ENCODE assay signal across 1 cellular context in the genomic region with DNA sequence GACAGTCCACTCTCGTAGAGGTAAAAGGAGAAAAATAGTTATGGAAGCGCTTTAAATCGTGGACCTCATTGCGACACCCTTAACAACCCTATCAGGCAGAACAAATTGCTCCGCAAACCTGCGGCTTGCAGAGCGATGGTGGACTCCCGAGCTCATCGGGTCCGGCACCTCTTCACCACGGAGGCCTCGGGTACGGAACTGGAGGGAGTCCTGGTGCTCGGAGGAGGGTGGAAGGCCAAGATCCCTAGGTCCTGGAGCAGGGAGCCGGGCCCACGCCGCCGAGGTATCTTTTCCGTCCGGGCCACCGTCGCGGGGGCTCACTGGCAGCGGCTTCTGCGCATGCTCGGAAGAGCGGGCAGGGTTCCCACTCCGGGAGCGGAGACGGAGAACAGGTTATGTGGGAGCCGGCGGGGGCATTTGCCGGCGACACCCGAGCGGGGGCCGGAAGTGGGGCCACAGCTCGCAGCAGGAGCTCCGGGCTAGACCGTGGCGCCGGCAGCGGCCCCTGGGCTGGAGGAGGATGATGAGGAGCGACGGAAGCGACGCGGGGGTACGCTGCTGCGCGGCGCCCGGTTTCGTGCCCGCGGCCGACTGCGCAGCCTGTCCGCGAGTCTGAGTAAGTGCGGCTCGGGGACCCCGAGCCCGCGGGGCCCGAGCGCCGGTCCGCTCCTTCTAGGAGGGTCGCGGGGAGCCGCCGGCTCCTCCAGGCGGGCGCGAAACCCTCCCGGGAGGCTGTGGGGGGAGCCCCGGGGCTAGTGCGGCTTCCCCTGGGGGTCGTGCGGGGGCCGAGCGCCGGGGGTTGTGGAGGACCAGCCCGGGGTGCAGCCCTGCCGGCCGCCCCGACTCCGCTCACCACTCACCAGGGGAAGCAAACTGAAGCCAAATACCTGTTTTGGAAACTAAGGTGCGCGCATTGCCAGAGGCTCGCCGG.
TF ChIP-seq lines count a peak whose summit lies in the region.

A gene (plus strand): TSS at position 349 of the 931 bp plus-strand sequence. CDS start 10,827 bp downstream, outside the sequence.

TF ChIP-seq in HepG2, 621 proteins besides CTCF, POLR2A, EP300 and RAD21 (continued from another document and continues in another):
- TF ChIP-seq, protein P1, sequence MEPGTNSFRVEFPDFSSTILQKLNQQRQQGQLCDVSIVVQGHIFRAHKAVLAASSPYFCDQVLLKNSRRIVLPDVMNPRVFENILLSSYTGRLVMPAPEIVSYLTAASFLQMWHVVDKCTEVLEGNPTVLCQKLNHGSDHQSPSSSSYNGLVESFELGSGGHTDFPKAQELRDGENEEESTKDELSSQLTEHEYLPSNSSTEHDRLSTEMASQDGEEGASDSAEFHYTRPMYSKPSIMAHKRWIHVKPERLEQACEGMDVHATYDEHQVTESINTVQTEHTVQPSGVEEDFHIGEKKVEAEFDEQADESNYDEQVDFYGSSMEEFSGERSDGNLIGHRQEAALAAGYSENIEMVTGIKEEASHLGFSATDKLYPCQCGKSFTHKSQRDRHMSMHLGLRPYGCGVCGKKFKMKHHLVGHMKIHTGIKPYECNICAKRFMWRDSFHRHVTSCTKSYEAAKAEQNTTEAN (CRISPR knock-in tag; conservative IDR thresholded peaks at IDR 0.05): peak; percentile 34; the same call in 1 of the 2 replicates
- TF ChIP-seq ATF7-NPFF (CRISPR knock-in tag; IDR thresholded peaks at IDR 0.05; ENCODE audit: low read depth) (peak; percentile 35; the same call in 1 of the 2 replicates), TP53 (CRISPR knock-in tag; conservative IDR thresholded peaks at IDR 0.05) (peak; percentile 53; the same call in 1 of the 2 replicates), ZNF232 (CRISPR knock-in tag; IDR thresholded peaks at IDR 0.05; ENCODE audit: borderline replicate concordance) (no peak), AGO1 (IDR thresholded peaks at IDR 0.05; ENCODE audit: low read depth, low read length, poor library complexity, severe bottlenecking) (no peak), IRX3 (CRISPR knock-in tag; IDR thresholded peaks at IDR 0.05; ENCODE audit: borderline replicate concordance, low read depth) (no peak), ISL2 (CRISPR knock-in tag; IDR thresholded peaks at IDR 0.05) (peak; percentile 74), NFATC3 (CRISPR knock-in tag; IDR thresholded peaks at IDR 0.05) (no peak), YY1 (IDR thresholded peaks at IDR 0.05; ENCODE audit: insufficient read depth, insufficient replicate concordance, low read depth, low read length) (peak; percentile 74), GZF1 (CRISPR knock-in tag; IDR thresholded peaks at IDR 0.05) (no peak), ZNF878 (CRISPR knock-in tag; IDR thresholded peaks at IDR 0.05) (no peak; the same call in 1 of the 2 replicates), ZNF234 (CRISPR knock-in tag; conservative IDR thresholded peaks at IDR 0.05) (no peak), ZNF326 (CRISPR knock-in tag; IDR thresholded peaks at IDR 0.05; ENCODE audit: borderline replicate concordance) (no peak), CEBPB (IDR thresholded peaks at IDR 0.05; ENCODE audit: borderline replicate concordance, low read depth, low read length) (peak; percentile 84), ZNF101 (CRISPR knock-in tag; IDR thresholded peaks at IDR 0.05; ENCODE audit: borderline replicate concordance, low read depth) (no peak), ZNF354B (CRISPR knock-in tag; IDR thresholded peaks at IDR 0.05) (no peak), STAT5B (CRISPR knock-in tag; IDR thresholded peaks at IDR 0.05) (no peak), KMT2B (CRISPR knock-in tag; IDR thresholded peaks at IDR 0.05) (peak; percentile 95), HOXA3 (CRISPR knock-in tag; IDR thresholded peaks at IDR 0.05) (peak; percentile 76), ZNF496 (CRISPR knock-in tag; IDR thresholded peaks at IDR 0.05; ENCODE audit: insufficient replicate concordance) (no peak), CCAR2 (optimal IDR thresholded peaks at IDR 0.05; ENCODE audit: low read depth, low read length) (no peak)
- TF ChIP-seq, protein P2, sequence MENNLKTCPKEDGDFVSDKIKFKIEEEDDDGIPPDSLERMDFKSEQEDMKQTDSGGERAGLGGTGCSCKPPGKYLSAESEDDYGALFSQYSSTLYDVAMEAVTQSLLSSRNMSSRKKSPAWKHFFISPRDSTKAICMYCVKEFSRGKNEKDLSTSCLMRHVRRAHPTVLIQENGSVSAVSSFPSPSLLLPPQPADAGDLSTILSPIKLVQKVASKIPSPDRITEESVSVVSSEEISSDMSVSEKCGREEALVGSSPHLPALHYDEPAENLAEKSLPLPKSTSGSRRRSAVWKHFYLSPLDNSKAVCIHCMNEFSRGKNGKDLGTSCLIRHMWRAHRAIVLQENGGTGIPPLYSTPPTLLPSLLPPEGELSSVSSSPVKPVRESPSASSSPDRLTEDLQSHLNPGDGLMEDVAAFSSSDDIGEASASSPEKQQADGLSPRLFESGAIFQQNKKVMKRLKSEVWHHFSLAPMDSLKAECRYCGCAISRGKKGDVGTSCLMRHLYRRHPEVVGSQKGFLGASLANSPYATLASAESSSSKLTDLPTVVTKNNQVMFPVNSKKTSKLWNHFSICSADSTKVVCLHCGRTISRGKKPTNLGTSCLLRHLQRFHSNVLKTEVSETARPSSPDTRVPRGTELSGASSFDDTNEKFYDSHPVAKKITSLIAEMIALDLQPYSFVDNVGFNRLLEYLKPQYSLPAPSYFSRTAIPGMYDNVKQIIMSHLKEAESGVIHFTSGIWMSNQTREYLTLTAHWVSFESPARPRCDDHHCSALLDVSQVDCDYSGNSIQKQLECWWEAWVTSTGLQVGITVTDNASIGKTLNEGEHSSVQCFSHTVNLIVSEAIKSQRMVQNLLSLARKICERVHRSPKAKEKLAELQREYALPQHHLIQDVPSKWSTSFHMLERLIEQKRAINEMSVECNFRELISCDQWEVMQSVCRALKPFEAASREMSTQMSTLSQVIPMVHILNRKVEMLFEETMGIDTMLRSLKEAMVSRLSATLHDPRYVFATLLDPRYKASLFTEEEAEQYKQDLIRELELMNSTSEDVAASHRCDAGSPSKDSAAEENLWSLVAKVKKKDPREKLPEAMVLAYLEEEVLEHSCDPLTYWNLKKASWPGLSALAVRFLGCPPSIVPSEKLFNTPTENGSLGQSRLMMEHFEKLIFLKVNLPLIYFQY (CRISPR knock-in tag; IDR thresholded peaks at IDR 0.05; ENCODE audit: borderline replicate concordance): no peak
- TF ChIP-seq, protein P3, sequence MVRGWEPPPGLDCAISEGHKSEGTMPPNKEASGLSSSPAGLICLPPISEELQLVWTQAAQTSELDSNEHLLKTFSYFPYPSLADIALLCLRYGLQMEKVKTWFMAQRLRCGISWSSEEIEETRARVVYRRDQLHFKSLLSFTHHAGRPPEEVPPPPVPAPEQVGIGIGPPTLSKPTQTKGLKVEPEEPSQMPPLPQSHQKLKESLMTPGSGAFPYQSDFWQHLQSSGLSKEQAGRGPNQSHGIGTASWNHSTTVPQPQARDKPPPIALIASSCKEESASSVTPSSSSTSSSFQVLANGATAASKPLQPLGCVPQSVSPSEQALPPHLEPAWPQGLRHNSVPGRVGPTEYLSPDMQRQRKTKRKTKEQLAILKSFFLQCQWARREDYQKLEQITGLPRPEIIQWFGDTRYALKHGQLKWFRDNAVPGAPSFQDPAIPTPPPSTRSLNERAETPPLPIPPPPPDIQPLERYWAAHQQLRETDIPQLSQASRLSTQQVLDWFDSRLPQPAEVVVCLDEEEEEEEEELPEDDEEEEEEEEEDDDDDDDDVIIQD (CRISPR knock-in tag; IDR thresholded peaks at IDR 0.05; ENCODE audit: low read depth): peak; percentile 47; the same call in 1 of the 2 replicates
- TF ChIP-seq, protein P4, sequence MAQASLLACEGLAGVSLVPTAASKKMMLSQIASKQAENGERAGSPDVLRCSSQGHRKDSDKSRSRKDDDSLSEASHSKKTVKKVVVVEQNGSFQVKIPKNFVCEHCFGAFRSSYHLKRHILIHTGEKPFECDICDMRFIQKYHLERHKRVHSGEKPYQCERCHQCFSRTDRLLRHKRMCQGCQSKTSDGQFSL (CRISPR knock-in tag; IDR thresholded peaks at IDR 0.05): no peak
- TF ChIP-seq, protein P5, sequence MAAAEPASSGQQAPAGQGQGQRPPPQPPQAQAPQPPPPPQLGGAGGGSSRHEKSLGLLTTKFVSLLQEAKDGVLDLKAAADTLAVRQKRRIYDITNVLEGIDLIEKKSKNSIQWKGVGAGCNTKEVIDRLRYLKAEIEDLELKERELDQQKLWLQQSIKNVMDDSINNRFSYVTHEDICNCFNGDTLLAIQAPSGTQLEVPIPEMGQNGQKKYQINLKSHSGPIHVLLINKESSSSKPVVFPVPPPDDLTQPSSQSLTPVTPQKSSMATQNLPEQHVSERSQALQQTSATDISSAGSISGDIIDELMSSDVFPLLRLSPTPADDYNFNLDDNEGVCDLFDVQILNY (CRISPR knock-in tag; conservative IDR thresholded peaks at IDR 0.05): no peak
- TF ChIP-seq, protein P6, sequence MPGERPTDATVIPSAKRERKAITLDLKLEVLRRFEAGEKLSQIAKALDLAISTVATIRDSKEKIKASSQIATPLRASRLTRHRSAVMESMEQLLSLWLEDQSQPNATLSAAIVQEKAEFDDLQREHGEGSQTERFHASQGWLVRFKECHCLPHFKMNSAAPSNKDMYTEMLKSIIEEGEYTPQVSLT (CRISPR knock-in tag; IDR thresholded peaks at IDR 0.05; ENCODE audit: borderline replicate concordance, low read depth): no peak
- TF ChIP-seq, protein P7, sequence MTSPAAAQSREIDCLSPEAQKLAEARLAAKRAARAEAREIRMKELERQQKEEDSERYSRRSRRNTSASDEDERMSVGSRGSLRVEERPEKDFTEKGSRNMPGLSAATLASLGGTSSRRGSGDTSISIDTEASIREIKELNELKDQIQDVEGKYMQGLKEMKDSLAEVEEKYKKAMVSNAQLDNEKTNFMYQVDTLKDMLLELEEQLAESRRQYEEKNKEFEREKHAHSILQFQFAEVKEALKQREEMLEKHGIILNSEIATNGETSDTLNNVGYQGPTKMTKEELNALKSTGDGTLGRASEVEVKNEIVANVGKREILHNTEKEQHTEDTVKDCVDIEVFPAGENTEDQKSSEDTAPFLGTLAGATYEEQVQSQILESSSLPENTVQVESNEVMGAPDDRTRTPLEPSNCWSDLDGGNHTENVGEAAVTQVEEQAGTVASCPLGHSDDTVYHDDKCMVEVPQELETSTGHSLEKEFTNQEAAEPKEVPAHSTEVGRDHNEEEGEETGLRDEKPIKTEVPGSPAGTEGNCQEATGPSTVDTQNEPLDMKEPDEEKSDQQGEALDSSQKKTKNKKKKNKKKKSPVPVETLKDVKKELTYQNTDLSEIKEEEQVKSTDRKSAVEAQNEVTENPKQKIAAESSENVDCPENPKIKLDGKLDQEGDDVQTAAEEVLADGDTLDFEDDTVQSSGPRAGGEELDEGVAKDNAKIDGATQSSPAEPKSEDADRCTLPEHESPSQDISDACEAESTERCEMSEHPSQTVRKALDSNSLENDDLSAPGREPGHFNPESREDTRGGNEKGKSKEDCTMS (CRISPR knock-in tag; conservative IDR thresholded peaks at IDR 0.05): no peak
- TF ChIP-seq, protein P8, sequence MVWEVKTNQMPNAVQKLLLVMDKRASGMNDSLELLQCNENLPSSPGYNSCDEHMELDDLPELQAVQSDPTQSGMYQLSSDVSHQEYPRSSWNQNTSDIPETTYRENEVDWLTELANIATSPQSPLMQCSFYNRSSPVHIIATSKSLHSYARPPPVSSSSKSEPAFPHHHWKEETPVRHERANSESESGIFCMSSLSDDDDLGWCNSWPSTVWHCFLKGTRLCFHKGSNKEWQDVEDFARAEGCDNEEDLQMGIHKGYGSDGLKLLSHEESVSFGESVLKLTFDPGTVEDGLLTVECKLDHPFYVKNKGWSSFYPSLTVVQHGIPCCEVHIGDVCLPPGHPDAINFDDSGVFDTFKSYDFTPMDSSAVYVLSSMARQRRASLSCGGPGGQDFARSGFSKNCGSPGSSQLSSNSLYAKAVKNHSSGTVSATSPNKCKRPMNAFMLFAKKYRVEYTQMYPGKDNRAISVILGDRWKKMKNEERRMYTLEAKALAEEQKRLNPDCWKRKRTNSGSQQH (CRISPR knock-in tag; IDR thresholded peaks at IDR 0.05; ENCODE audit: low read depth): peak; percentile 62; the same call in 1 of the 2 replicates
- TF ChIP-seq, protein P9, sequence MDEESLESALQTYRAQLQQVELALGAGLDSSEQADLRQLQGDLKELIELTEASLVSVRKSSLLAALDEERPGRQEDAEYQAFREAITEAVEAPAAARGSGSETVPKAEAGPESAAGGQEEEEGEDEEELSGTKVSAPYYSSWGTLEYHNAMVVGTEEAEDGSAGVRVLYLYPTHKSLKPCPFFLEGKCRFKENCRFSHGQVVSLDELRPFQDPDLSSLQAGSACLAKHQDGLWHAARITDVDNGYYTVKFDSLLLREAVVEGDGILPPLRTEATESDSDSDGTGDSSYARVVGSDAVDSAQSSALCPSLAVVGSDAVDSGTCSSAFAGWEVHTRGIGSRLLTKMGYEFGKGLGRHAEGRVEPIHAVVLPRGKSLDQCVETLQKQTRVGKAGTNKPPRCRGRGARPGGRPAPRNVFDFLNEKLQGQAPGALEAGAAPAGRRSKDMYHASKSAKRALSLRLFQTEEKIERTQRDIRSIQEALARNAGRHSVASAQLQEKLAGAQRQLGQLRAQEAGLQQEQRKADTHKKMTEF (CRISPR knock-in tag; IDR thresholded peaks at IDR 0.05): peak; percentile 89
- TF ChIP-seq, protein P10, sequence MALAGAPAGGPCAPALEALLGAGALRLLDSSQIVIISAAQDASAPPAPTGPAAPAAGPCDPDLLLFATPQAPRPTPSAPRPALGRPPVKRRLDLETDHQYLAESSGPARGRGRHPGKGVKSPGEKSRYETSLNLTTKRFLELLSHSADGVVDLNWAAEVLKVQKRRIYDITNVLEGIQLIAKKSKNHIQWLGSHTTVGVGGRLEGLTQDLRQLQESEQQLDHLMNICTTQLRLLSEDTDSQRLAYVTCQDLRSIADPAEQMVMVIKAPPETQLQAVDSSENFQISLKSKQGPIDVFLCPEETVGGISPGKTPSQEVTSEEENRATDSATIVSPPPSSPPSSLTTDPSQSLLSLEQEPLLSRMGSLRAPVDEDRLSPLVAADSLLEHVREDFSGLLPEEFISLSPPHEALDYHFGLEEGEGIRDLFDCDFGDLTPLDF (CRISPR knock-in tag; IDR thresholded peaks at IDR 0.05): 0 out of 2 replicates have a peak, but pooled peaks have one; percentile 3
- TF ChIP-seq, protein P11, sequence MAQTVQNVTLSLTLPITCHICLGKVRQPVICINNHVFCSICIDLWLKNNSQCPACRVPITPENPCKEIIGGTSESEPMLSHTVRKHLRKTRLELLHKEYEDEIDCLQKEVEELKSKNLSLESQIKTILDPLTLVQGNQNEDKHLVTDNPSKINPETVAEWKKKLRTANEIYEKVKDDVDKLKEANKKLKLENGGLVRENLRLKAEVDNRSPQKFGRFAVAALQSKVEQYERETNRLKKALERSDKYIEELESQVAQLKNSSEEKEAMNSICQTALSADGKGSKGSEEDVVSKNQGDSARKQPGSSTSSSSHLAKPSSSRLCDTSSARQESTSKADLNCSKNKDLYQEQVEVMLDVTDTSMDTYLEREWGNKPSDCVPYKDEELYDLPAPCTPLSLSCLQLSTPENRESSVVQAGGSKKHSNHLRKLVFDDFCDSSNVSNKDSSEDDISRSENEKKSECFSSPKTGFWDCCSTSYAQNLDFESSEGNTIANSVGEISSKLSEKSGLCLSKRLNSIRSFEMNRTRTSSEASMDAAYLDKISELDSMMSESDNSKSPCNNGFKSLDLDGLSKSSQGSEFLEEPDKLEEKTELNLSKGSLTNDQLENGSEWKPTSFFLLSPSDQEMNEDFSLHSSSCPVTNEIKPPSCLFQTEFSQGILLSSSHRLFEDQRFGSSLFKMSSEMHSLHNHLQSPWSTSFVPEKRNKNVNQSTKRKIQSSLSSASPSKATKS (CRISPR knock-in tag; IDR thresholded peaks at IDR 0.05): 0 out of 2 replicates have a peak, but pooled peaks have one; percentile 87
- TF ChIP-seq, protein P12, sequence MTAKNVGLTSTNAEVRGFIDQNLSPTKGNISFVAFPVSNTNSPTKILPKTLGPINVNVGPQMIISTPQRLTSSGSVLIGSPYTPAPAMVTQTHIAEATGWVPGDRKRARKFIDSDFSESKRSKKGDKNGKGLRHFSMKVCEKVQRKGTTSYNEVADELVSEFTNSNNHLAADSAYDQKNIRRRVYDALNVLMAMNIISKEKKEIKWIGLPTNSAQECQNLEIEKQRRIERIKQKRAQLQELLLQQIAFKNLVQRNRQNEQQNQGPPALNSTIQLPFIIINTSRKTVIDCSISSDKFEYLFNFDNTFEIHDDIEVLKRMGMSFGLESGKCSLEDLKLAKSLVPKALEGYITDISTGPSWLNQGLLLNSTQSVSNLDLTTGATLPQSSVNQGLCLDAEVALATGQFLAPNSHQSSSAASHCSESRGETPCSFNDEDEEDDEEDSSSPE (CRISPR knock-in tag; IDR thresholded peaks at IDR 0.05): peak; percentile 61; the same call in 1 of the 2 replicates
